8 cellular contexts compared by ENCODE assay signal in genomic region chr17:62109378-62109902, GRCh38. TPM values are rescaled to one million over a fixed set of nuclear protein-coding genes. Genes with fewer than 3 reads are reported as not detected.
DNase-seq lines count a peak whose midpoint lies in the region; ATAC-seq and TF ChIP-seq lines count a peak whose summit lies in the region.

No MANE protein-coding gene starts in this region.

- peak; percentile 98 for ATAC-seq in HG03521 (IDR thresholded peaks at IDR 0.05; ENCODE audit: unreplicated experiment)

- DNase-seq in Daoy (ENCODE audit: low read depth) = peak; percentile 85
- peak; percentile 85 for DNase-seq in GM20000 (ENCODE audit: low spot score)
- peak; percentile 48 for DNase-seq in NOMO-1 treated with dmso at 0.1 percent for 144 hours (lab: John Stamatoyannopoulos, UW; ENCODE audit: unreplicated experiment)
- peak; percentile 41 for DNase-seq in activated CD8-positive, alpha-beta memory T cell treated with anti-CD3 and anti-CD28 coated beads, Interleukin-2, amount 50 U/mL, for 4 hours
- DNase-seq in foreskin melanocyte = peak; percentile 52
- DNase-seq in stimulated activated CD4-positive, alpha-beta T cell treated with anti-CD3 and anti-CD28 coated beads, Interleukin-15, amount 100 ng/mL, for 48 hours (ENCODE audit: low read depth in 2 of 2) = peak; percentile 54 to 57
- no peak for DNase-seq in cerebellum (ENCODE audit: low spot score)

- peak; percentile 84 for TF ChIP-seq CTCF in GM20000 (IDR thresholded peaks at IDR 0.05; ENCODE audit: extremely low read depth, missing control alignments)

RNA-seq across cellular contexts. Expression of gene MED13, which starts 44.4 kb away (rescaled TPM):
- 20.3 and 31.6 TPM in 2 replicates for total RNA-seq in Daoy (2014; rRNA removed; shearing (Covaris generic))
- 119 TPM for total RNA-seq in cerebellum
